Comparison of ENCODE assay signal across 1 cellular context in genomic region chr19:53394974-53395839, GRCh38.
TF ChIP-seq lines count a peak whose summit lies in the region.

Gene ZNF765, plus strand, starts transcription at chr19:53395149. Its CDS starts 2,867 bp downstream, at chr19:53398016.

TF ChIP-seq in K562, 482 proteins besides CTCF, POLR2A, EP300 and RAD21 (continued from another document and continues in another):
- TF ChIP-seq HES1 (IDR thresholded peaks at IDR 0.05; ENCODE audit: low read depth) (no peak), FOXM1 (IDR thresholded peaks at IDR 0.05; ENCODE audit: low read depth) (no peak), FOXM1 (CRISPR knock-in tag; IDR thresholded peaks at IDR 0.05; ENCODE audit: low read depth) (no peak), NFRKB (IDR thresholded peaks at IDR 0.05; ENCODE audit: low read depth) (no peak), U2AF2 (optimal IDR thresholded peaks at IDR 0.05; ENCODE audit: low read depth, low read length) (no peak), SIX5 (IDR thresholded peaks at IDR 0.05; ENCODE audit: borderline replicate concordance in 1 of 2, insufficient read depth in 1 of 2, low read depth in 1 of 2, low read length in 2 of 2) (no peak), ELF2 (CRISPR knock-in tag; IDR thresholded peaks at IDR 0.05) (peak; percentile 97), KAT7 (CRISPR knock-in tag; IDR thresholded peaks at IDR 0.05; ENCODE audit: borderline replicate concordance) (no peak), HINFP (tag; conservative IDR thresholded peaks at IDR 0.05; ENCODE audit: low read depth) (no peak), HDAC2 (IDR thresholded peaks at IDR 0.05) (no peak), ZNF280A (IDR thresholded peaks at IDR 0.05; ENCODE audit: low read depth, partially characterized antibody) (no peak), RFX1 (IDR thresholded peaks at IDR 0.05) (no peak), CXXC5 (CRISPR knock-in tag; IDR thresholded peaks at IDR 0.05) (peak; percentile 22; the same call in 1 of the 2 replicates), CREBBP (IDR thresholded peaks at IDR 0.05; ENCODE audit: low read depth, low read length) (no peak), THAP12 (CRISPR knock-in tag; IDR thresholded peaks at IDR 0.05) (no peak), POLR2G (IDR thresholded peaks at IDR 0.05; ENCODE audit: low read depth, low read length) (peak; percentile 79), PKNOX1 (IDR thresholded peaks at IDR 0.05) (no peak), L3MBTL2 (IDR thresholded peaks at IDR 0.05) (peak; percentile 38), EWSR1 (IDR thresholded peaks at IDR 0.05; ENCODE audit: borderline replicate concordance, low read depth, partially characterized antibody) (no peak), ID3 (CRISPR knock-in tag; IDR thresholded peaks at IDR 0.05) (no peak), ID3 (tag; IDR thresholded peaks at IDR 0.05) (no peak), RFX7 (CRISPR knock-in tag; IDR thresholded peaks at IDR 0.05) (no peak), ZNF121 (CRISPR knock-in tag; conservative IDR thresholded peaks at IDR 0.05) (no peak), PATZ1 (CRISPR knock-in tag; IDR thresholded peaks at IDR 0.05; ENCODE audit: borderline replicate concordance) (no peak), MYC (IDR thresholded peaks at IDR 0.05; ENCODE audit: low read depth, low read length) (no peak), MYC (CRISPR knock-in tag; IDR thresholded peaks at IDR 0.05; ENCODE audit: borderline replicate concordance, low read depth) (peak; percentile 43; the same call in 1 of the 2 replicates), MNT (conservative IDR thresholded peaks at IDR 0.05) (peak; percentile 59 to 76), ZFPM2 (CRISPR knock-in tag; IDR thresholded peaks at IDR 0.05) (no peak), ARID4B (CRISPR knock-in tag; IDR thresholded peaks at IDR 0.05) (peak; percentile 16; the same call in 1 of the 2 replicates), HMGXB4 (CRISPR knock-in tag; IDR thresholded peaks at IDR 0.05) (no peak), NONO (IDR thresholded peaks at IDR 0.05; ENCODE audit: low read depth in 2 of 2, low read length in 1 of 2) (0 out of 4 replicates have a peak, but pooled peaks of 1 of the 2 experiments have one; percentile 26), ZSCAN32 (CRISPR knock-in tag; IDR thresholded peaks at IDR 0.05) (no peak), BDP1 (IDR thresholded peaks at IDR 0.05; ENCODE audit: insufficient read depth, insufficient read length) (no peak), RCOR1 (IDR thresholded peaks at IDR 0.05; ENCODE audit: borderline replicate concordance in 1 of 2, low read depth in 2 of 2, low read length in 2 of 2) (no peak), MCM3 (IDR thresholded peaks at IDR 0.05) (no peak), TAF1 (IDR thresholded peaks at IDR 0.05; ENCODE audit: control insufficient read depth, extremely low read depth, insufficient read depth, low read length, severe bottlenecking) (peak; percentile 60), CREM (IDR thresholded peaks at IDR 0.05; ENCODE audit: low read depth) (peak; percentile 45), SPI1 (IDR thresholded peaks at IDR 0.05; ENCODE audit: borderline replicate concordance, low read depth, low read length) (no peak), SOX6 (IDR thresholded peaks at IDR 0.05) (no peak), TCF7 (IDR thresholded peaks at IDR 0.05; ENCODE audit: borderline replicate concordance) (no peak), SRF (CRISPR knock-in tag; IDR thresholded peaks at IDR 0.05) (no peak)
- TF ChIP-seq, protein P1, sequence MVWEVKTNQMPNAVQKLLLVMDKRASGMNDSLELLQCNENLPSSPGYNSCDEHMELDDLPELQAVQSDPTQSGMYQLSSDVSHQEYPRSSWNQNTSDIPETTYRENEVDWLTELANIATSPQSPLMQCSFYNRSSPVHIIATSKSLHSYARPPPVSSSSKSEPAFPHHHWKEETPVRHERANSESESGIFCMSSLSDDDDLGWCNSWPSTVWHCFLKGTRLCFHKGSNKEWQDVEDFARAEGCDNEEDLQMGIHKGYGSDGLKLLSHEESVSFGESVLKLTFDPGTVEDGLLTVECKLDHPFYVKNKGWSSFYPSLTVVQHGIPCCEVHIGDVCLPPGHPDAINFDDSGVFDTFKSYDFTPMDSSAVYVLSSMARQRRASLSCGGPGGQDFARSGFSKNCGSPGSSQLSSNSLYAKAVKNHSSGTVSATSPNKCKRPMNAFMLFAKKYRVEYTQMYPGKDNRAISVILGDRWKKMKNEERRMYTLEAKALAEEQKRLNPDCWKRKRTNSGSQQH (CRISPR knock-in tag; IDR thresholded peaks at IDR 0.05), result no peak
